1 cellular context compared by ENCODE assay signal in the genomic region with DNA sequence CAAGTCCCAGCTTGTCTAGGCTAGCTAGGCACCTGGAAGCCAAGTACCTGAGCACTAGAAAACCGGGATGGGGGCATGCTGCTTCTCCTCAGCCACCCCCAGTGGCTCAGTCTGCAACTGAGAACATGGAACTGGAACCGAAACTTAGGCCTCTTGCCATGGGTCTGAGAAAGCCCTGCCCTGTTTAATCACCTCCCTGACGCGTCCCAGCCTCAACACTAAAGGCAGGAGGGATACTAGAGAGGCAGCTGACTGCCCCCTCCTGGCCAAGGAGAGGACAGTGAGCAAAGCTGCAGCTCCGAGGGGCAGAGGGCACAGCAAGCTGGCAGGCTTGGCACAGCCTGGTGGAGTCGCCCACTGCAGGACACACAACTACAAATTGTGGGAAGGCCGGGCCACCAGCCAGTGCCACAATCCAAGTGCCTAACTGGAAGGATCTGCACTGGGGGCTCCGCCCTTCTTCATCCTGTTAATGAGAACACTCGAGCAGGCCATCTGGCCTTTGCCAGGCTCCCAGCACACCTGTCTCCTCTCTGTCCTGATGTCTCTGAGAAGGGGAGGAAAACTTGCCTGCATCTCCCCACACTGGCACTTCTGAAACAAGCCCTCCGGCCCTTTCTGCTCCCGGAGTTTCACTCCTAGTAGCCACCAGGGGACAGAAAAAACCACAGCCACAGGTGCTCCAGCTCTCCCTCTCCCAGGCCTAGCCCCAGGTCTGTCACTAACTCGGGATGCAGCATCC.
A peak's percentile ranks its signal among the peaks of the same experiment; 100 is the strongest.
TF ChIP-seq lines count a peak whose summit lies in the region.

No MANE protein-coding gene starts in this region.

TF ChIP-seq in HepG2, 621 proteins besides CTCF, POLR2A, EP300 and RAD21 (continued from another document and continues in another):
- TF ChIP-seq, protein P1, sequence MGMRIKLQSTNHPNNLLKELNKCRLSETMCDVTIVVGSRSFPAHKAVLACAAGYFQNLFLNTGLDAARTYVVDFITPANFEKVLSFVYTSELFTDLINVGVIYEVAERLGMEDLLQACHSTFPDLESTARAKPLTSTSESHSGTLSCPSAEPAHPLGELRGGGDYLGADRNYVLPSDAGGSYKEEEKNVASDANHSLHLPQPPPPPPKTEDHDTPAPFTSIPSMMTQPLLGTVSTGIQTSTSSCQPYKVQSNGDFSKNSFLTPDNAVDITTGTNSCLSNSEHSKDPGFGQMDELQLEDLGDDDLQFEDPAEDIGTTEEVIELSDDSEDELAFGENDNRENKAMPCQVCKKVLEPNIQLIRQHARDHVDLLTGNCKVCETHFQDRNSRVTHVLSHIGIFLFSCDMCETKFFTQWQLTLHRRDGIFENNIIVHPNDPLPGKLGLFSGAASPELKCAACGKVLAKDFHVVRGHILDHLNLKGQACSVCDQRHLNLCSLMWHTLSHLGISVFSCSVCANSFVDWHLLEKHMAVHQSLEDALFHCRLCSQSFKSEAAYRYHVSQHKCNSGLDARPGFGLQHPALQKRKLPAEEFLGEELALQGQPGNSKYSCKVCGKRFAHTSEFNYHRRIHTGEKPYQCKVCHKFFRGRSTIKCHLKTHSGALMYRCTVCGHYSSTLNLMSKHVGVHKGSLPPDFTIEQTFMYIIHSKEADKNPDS (CRISPR knock-in tag; IDR thresholded peaks at IDR 0.05) = no peak
- TF ChIP-seq ZKSCAN5 (CRISPR knock-in tag; IDR thresholded peaks at IDR 0.05) (no peak), KLF9 (CRISPR knock-in tag; IDR thresholded peaks at IDR 0.05; ENCODE audit: low read depth) (no peak), ZFX (CRISPR knock-in tag; IDR thresholded peaks at IDR 0.05; ENCODE audit: low read depth) (peak; percentile 64), ZNF180 (CRISPR knock-in tag; IDR thresholded peaks at IDR 0.05; ENCODE audit: borderline replicate concordance, low read depth) (no peak; the same call in 1 of the 2 replicates), ZNF263 (CRISPR knock-in tag; IDR thresholded peaks at IDR 0.05) (peak; percentile 72), ZNF431 (CRISPR knock-in tag; IDR thresholded peaks at IDR 0.05; ENCODE audit: borderline replicate concordance, low read depth) (0 out of 2 replicates have a peak, but pooled peaks have one; percentile 33), SAFB2 (CRISPR knock-in tag; IDR thresholded peaks at IDR 0.05; ENCODE audit: borderline replicate concordance, low read depth) (no peak), ZNF572 (CRISPR knock-in tag; IDR thresholded peaks at IDR 0.05) (peak; percentile 85; the same call in 1 of the 2 replicates), GZF1 (CRISPR knock-in tag; IDR thresholded peaks at IDR 0.05) (no peak), ZNF251 (CRISPR knock-in tag; IDR thresholded peaks at IDR 0.05) (no peak), ARID2 (CRISPR knock-in tag; IDR thresholded peaks at IDR 0.05; ENCODE audit: borderline replicate concordance) (no peak), MYC (CRISPR knock-in tag; IDR thresholded peaks at IDR 0.05; ENCODE audit: borderline replicate concordance) (peak; percentile 36; the same call in 1 of the 2 replicates), ZSCAN25 (CRISPR knock-in tag; IDR thresholded peaks at IDR 0.05) (no peak), HOXD1 (CRISPR knock-in tag; IDR thresholded peaks at IDR 0.05) (no peak), KAT7 (CRISPR knock-in tag; IDR thresholded peaks at IDR 0.05; ENCODE audit: borderline replicate concordance) (no peak), TEAD3 (CRISPR knock-in tag; optimal IDR thresholded peaks at IDR 0.05; ENCODE audit: borderline replicate concordance) (peak; percentile 36), HMG20A (CRISPR knock-in tag; IDR thresholded peaks at IDR 0.05; ENCODE audit: borderline replicate concordance) (no peak), TSC22D2 (CRISPR knock-in tag; IDR thresholded peaks at IDR 0.05; ENCODE audit: borderline replicate concordance) (no peak), ZNF326 (CRISPR knock-in tag; IDR thresholded peaks at IDR 0.05; ENCODE audit: borderline replicate concordance) (no peak), DNMT3B (CRISPR knock-in tag; conservative IDR thresholded peaks at IDR 0.05) (no peak)
- TF ChIP-seq, protein P2, sequence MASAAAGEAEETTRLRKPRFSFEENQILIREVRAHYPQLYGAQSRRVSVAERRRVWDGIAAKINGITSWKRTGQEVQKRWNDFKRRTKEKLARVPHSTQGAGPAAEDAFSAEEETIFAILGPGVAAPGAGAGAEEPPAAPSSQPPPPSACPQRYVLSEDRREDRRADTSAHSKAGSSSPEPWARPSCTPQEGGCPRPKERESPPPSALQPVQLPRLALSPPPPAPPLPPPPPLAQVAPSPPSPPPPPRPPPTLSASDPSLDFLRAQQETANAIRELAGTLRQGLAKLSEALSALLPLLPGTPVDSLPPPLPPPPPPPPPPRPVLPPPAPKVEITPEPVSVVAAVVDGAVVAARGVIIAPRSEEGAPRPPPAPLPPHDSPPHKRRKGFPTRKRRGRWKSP (CRISPR knock-in tag; IDR thresholded peaks at IDR 0.05) = no peak
- TF ChIP-seq, protein P3, sequence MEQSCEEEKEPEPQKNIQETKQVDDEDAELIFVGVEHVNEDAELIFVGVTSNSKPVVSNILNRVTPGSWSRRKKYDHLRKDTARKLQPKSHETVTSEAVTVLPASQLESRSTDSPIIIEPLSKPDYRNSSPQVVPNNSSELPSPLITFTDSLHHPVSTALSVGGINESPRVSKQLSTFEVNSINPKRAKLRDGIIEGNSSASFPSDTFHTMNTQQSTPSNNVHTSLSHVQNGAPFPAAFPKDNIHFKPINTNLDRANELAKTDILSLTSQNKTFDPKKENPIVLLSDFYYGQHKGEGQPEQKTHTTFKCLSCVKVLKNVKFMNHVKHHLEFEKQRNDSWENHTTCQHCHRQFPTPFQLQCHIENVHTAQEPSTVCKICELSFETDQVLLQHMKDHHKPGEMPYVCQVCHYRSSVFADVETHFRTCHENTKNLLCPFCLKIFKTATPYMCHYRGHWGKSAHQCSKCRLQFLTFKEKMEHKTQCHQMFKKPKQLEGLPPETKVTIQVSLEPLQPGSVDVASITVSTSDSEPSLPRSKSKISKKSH (CRISPR knock-in tag; IDR thresholded peaks at IDR 0.05; ENCODE audit: borderline replicate concordance) = no peak
- TF ChIP-seq, protein P4, sequence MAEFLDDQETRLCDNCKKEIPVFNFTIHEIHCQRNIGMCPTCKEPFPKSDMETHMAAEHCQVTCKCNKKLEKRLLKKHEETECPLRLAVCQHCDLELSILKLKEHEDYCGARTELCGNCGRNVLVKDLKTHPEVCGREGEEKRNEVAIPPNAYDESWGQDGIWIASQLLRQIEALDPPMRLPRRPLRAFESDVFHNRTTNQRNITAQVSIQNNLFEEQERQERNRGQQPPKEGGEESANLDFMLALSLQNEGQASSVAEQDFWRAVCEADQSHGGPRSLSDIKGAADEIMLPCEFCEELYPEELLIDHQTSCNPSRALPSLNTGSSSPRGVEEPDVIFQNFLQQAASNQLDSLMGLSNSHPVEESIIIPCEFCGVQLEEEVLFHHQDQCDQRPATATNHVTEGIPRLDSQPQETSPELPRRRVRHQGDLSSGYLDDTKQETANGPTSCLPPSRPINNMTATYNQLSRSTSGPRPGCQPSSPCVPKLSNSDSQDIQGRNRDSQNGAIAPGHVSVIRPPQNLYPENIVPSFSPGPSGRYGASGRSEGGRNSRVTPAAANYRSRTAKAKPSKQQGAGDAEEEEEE (CRISPR knock-in tag; IDR thresholded peaks at IDR 0.05; ENCODE audit: borderline replicate concordance) = no peak
- TF ChIP-seq, protein P5, sequence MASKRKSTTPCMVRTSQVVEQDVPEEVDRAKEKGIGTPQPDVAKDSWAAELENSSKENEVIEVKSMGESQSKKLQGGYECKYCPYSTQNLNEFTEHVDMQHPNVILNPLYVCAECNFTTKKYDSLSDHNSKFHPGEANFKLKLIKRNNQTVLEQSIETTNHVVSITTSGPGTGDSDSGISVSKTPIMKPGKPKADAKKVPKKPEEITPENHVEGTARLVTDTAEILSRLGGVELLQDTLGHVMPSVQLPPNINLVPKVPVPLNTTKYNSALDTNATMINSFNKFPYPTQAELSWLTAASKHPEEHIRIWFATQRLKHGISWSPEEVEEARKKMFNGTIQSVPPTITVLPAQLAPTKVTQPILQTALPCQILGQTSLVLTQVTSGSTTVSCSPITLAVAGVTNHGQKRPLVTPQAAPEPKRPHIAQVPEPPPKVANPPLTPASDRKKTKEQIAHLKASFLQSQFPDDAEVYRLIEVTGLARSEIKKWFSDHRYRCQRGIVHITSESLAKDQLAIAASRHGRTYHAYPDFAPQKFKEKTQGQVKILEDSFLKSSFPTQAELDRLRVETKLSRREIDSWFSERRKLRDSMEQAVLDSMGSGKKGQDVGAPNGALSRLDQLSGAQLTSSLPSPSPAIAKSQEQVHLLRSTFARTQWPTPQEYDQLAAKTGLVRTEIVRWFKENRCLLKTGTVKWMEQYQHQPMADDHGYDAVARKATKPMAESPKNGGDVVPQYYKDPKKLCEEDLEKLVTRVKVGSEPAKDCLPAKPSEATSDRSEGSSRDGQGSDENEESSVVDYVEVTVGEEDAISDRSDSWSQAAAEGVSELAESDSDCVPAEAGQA (IDR thresholded peaks at IDR 0.05; ENCODE audit: low read depth) = no peak
- TF ChIP-seq, protein P5 (CRISPR knock-in tag; IDR thresholded peaks at IDR 0.05; ENCODE audit: borderline replicate concordance) = no peak
- TF ChIP-seq, protein P6, sequence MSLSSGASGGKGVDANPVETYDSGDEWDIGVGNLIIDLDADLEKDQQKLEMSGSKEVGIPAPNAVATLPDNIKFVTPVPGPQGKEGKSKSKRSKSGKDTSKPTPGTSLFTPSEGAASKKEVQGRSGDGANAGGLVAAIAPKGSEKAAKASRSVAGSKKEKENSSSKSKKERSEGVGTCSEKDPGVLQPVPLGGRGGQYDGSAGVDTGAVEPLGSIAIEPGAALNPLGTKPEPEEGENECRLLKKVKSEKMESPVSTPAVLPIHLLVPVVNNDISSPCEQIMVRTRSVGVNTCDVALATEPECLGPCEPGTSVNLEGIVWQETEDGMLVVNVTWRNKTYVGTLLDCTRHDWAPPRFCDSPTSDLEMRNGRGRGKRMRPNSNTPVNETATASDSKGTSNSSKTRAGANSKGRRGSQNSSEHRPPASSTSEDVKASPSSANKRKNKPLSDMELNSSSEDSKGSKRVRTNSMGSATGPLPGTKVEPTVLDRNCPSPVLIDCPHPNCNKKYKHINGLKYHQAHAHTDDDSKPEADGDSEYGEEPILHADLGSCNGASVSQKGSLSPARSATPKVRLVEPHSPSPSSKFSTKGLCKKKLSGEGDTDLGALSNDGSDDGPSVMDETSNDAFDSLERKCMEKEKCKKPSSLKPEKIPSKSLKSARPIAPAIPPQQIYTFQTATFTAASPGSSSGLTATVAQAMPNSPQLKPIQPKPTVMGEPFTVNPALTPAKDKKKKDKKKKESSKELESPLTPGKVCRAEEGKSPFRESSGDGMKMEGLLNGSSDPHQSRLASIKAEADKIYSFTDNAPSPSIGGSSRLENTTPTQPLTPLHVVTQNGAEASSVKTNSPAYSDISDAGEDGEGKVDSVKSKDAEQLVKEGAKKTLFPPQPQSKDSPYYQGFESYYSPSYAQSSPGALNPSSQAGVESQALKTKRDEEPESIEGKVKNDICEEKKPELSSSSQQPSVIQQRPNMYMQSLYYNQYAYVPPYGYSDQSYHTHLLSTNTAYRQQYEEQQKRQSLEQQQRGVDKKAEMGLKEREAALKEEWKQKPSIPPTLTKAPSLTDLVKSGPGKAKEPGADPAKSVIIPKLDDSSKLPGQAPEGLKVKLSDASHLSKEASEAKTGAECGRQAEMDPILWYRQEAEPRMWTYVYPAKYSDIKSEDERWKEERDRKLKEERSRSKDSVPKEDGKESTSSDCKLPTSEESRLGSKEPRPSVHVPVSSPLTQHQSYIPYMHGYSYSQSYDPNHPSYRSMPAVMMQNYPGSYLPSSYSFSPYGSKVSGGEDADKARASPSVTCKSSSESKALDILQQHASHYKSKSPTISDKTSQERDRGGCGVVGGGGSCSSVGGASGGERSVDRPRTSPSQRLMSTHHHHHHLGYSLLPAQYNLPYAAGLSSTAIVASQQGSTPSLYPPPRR (CRISPR knock-in tag; IDR thresholded peaks at IDR 0.05; ENCODE audit: borderline replicate concordance) = peak; percentile 43; the same call in 1 of the 2 replicates
- TF ChIP-seq, protein P7, sequence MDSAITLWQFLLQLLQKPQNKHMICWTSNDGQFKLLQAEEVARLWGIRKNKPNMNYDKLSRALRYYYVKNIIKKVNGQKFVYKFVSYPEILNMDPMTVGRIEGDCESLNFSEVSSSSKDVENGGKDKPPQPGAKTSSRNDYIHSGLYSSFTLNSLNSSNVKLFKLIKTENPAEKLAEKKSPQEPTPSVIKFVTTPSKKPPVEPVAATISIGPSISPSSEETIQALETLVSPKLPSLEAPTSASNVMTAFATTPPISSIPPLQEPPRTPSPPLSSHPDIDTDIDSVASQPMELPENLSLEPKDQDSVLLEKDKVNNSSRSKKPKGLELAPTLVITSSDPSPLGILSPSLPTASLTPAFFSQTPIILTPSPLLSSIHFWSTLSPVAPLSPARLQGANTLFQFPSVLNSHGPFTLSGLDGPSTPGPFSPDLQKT (CRISPR knock-in tag; IDR thresholded peaks at IDR 0.05; ENCODE audit: borderline replicate concordance) = no peak
- TF ChIP-seq, protein P8, sequence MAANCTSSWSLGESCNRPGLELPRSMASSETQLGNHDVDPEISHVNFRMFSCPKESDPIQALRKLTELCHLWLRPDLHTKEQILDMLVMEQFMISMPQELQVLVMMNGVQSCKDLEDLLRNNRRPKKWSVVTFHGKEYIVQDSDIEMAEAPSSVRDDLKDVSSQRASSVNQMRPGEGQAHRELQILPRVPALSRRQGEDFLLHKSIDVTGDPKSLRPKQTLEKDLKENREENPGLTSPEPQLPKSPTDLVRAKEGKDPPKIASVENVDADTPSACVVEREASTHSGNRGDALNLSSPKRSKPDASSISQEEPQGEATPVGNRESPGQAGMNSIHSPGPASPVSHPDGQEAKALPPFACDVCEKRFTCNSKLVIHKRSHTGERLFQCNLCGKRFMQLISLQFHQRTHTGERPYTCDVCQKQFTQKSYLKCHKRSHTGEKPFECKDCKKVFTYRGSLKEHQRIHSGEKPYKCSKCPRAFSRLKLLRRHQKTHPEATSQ (CRISPR knock-in tag; IDR thresholded peaks at IDR 0.05; ENCODE audit: borderline replicate concordance) = no peak
- TF ChIP-seq, protein P9, sequence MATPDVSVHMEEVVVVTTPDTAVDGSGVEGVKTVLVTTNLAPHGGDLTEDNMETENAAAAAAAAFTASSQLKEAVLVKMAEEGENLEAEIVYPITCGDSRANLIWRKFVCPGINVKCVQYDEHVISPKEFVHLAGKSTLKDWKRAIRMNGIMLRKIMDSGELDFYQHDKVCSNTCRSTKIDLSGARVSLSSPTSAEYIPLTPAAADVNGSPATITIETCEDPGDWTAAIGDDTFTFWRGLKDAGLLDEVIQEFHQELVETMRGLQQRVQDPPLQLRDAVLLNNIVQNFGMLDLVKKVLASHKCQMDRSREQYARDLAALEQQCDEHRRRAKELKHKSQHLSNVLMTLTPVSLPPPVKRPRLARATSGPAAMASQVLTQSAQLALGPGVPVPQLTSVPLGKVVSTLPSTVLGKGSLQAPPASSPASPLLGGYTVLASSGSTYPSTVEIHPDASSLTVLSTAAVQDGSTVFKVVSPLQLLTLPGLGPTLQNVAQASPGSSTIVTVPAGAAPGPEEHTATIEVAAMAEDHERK (CRISPR knock-in tag; IDR thresholded peaks at IDR 0.05; ENCODE audit: low read depth) = no peak
